19 cellular contexts compared by ENCODE assay signal in genomic region chrX:48997865-48998264, GRCh38. TPM values are rescaled to one million over a fixed set of nuclear protein-coding genes. Genes with fewer than 3 reads are reported as not detected.
DNase-seq lines count a peak whose midpoint lies in the region; ATAC-seq, FAIRE-seq and TF ChIP-seq lines count a peak whose summit lies in the region.
"Had no signal": no experiment of that assay in that cellular context is flagged by ENCODE, and none has a peak within 500 bp of the region (broad histone marks: within the 10 kb centered on the region; RNA-seq: fewer than 3 reads in every experiment).

No MANE protein-coding gene starts in this region.

- no TSS peak for BruUV-seq in HepG2 (replicated peaks; lab: Mats Ljungman, UMichigan)

- peaks cover 7% of the 10 kb centered on the region for H3K79me2 ChIP-seq in HepG2 (ENCODE audit: insufficient read depth, low read length)

- H3K36me3 ChIP-seq in HepG2 (replicated peaks in 1 of 2; ENCODE audit: control insufficient read depth in 1 of 2, insufficient read depth in 2 of 2, low read length in 2 of 2) (peaks cover 3 to 17% of the 10 kb centered on the region in 2 experiments; a peak in 2 of 5 replicates), right lobe of liver (peaks cover 0 to 5% (median 0%) of the 10 kb centered on the region in 4 donors)

- TF ChIP-seq CTCF in HepG2 (CRISPR knock-in tag; IDR thresholded peaks at IDR 0.05) (no peak), right lobe of liver (IDR thresholded peaks at IDR 0.05) (no peak), glutamatergic neuron (IDR thresholded peaks at IDR 0.05; ENCODE audit: partially characterized antibody, unreplicated experiment) (no peak), WTC11 (IDR thresholded peaks at IDR 0.05) (no peak)

- H3K27me3 ChIP-seq in HepG2 (ENCODE audit: control insufficient read depth in 1 of 2, insufficient read depth in 2 of 2, low read length in 2 of 2) (no peaks in the 10 kb centered on the region), right lobe of liver (no peaks in the 10 kb centered on the region)

- H3K9ac ChIP-seq in HepG2 (ENCODE audit: insufficient read depth, low read depth, low read length): no peak overlapping the region

- no peaks in the 10 kb centered on the region for H4K20me1 ChIP-seq in HepG2 (ENCODE audit: insufficient read depth, low read length)

- H3K27ac Mint-ChIP-seq in activated T-helper 1 cell treated with anti-CD3 and anti-CD28 coated beads, Interleukin-12 subunit alpha, Interleukin-12 subunit beta, Interleukin-2, Interleukin-4 antibody, amounts not matched to agents 30 ng/mL and 10 ng/mL and 1 ng/mL, durations not matched to agents 14 hours and 24 hours and 36 hours: peak overlapping the region; percentile 68
- peak overlapping the region; percentile 55 for H3K27ac Mint-ChIP-seq in glutamatergic neuron (ENCODE audit: unreplicated experiment)
- no peak overlapping the region for H3K27ac Mint-ChIP-seq in WTC11

- H3K27ac ChIP-seq in HepG2 (ENCODE audit: extremely low read length, insufficient read depth, low read length) (no peak overlapping the region), right lobe of liver (no peak overlapping the region)
- H3K27ac ChIP-seq: C4-2B had no signal

- no peak for TF ChIP-seq RAD21 in HepG2 (CRISPR knock-in tag; IDR thresholded peaks at IDR 0.05)

- no peak overlapping the region for H2AFZ ChIP-seq in HepG2 (ENCODE audit: low read length)

- H3K4me1 ChIP-seq in HepG2 (ENCODE audit: insufficient read depth, low read length) (peaks cover 10% of the 10 kb centered on the region), right lobe of liver (no peaks in the 10 kb centered on the region)

- no peak overlapping the region for H3K4me3 Mint-ChIP-seq in activated T-helper 1 cell treated with anti-CD3 and anti-CD28 coated beads, Interleukin-12 subunit alpha, Interleukin-12 subunit beta, Interleukin-2, Interleukin-4 antibody, amounts not matched to agents 30 ng/mL and 10 ng/mL and 1 ng/mL, durations not matched to agents 14 hours and 24 hours and 36 hours
- H3K4me3 Mint-ChIP-seq in glutamatergic neuron (ENCODE audit: unreplicated experiment) (peak overlapping the region; percentile 30), WTC11 (no peak overlapping the region)

- H3K9me3 ChIP-seq in HepG2 (ENCODE audit: low read length): no peaks in the 10 kb centered on the region
- no peaks in the 10 kb centered on the region for H3K9me3 ChIP-seq in right lobe of liver

- H3K4me1 Mint-ChIP-seq in activated T-helper 1 cell treated with anti-CD3 and anti-CD28 coated beads, Interleukin-12 subunit alpha, Interleukin-12 subunit beta, Interleukin-2, Interleukin-4 antibody, amounts not matched to agents 30 ng/mL and 10 ng/mL and 1 ng/mL, durations not matched to agents 14 hours and 24 hours and 36 hours (ENCODE audit: low read depth): peaks cover 37% of the 10 kb centered on the region
- H3K4me1 Mint-ChIP-seq in glutamatergic neuron (ENCODE audit: low read depth, unreplicated experiment) (peaks cover 5% of the 10 kb centered on the region), WTC11 (peaks cover 6% of the 10 kb centered on the region; the same call in 1 of the 2 replicates)

- TF ChIP-seq POLR2A in HepG2 (IDR thresholded peaks at IDR 0.05; ENCODE audit: insufficient read depth in 1 of 2, low read depth in 2 of 2, low read length in 2 of 2) (no peak), right lobe of liver (IDR thresholded peaks at IDR 0.05) (no peak)

- TF ChIP-seq EP300 in HepG2 (IDR thresholded peaks at IDR 0.05; ENCODE audit: low read depth in 2 of 2, low read length in 2 of 2) (no peak), HepG2 (CRISPR knock-in tag; IDR thresholded peaks at IDR 0.05; ENCODE audit: borderline replicate concordance) (no peak)

- POLR2A ChIA-PET in HepG2 (lab: Yijun Ruan, JAX) (no interaction called here), WTC11 (lab: Charles Lee) (no interaction called here)

- no peak for ATAC-seq in HepG2
- ATAC-seq in right lobe of liver: no peak
- no peak for ATAC-seq in GM18870 (IDR thresholded peaks at IDR 0.05; ENCODE audit: unreplicated experiment)
- ATAC-seq in HG03135 (IDR thresholded peaks at IDR 0.05; ENCODE audit: unreplicated experiment): no peak
- no peak for ATAC-seq in WTC11
- ATAC-seq: PC-3 had no signal

- 82% methylated on average over 1 of the region's 1 CpG for WGBS in HepG2 (ENCODE audit: low lambda C conversion rate)
- WGBS in right lobe of liver (ENCODE audit: insufficient coverage, low coverage, low lambda C conversion rate, missing lambda C conversion rate): 27% methylated on average over 1 of the region's 1 CpG

- FAIRE-seq in HepG2 (lab: Jason Lieb, UNC): no peak
- FAIRE-seq: H54 had no signal

- H3K9me3 Mint-ChIP-seq in activated T-helper 1 cell treated with anti-CD3 and anti-CD28 coated beads, Interleukin-12 subunit alpha, Interleukin-12 subunit beta, Interleukin-2, Interleukin-4 antibody, amounts not matched to agents 30 ng/mL and 10 ng/mL and 1 ng/mL, durations not matched to agents 14 hours and 24 hours and 36 hours: no peaks in the 10 kb centered on the region
- H3K9me3 Mint-ChIP-seq in glutamatergic neuron (ENCODE audit: unreplicated experiment): peaks cover 1% of the 10 kb centered on the region
- H3K9me3 Mint-ChIP-seq in WTC11: no peaks in the 10 kb centered on the region

- DNase-seq in HepG2 (ENCODE audit: low spot score) (no peak), right lobe of liver (no peak), glutamatergic neuron (no peak), WTC11 (ENCODE audit: low spot score) (no peak)
- DNase-seq in activated T-helper 1 cell treated with anti-CD3 and anti-CD28 coated beads, Interleukin-12 subunit alpha, Interleukin-12 subunit beta, Interleukin-2, Interleukin-4 antibody, amounts not matched to agents 30 ng/mL and 10 ng/mL and 1 ng/mL, durations not matched to agents 14 hours and 24 hours and 36 hours (ENCODE audit: low spot score): no peak
- DNase-seq: AML-193, DMS79 treated with DMSO at 0.1 percent for 48 hours, KG1, NCI-H1417 treated with DMSO at 0.1 percent for 48 hours, NCI-H187 treated with DMSO at 0.1 percent for 48 hours, NCI-H2227 treated with DMSO at 0.1 percent for 48 hours, NCI-H524 treated with DMSO at 0.1 percent for 48 hours, PC-3, RPMI8226, SIG-M5 had no signal

- in situ Hi-C loops in HepG2 (cut with HindIII; ENCODE audit: extremely low pct_ligation_motif_present, low pct_unique_long_range_greater_than_20kb): no loop called here

- H3K4me2 ChIP-seq in HepG2 (ENCODE audit: low read depth, low read length): no peak overlapping the region

- no peaks in the 10 kb centered on the region for H3K27me3 Mint-ChIP-seq in activated T-helper 1 cell treated with anti-CD3 and anti-CD28 coated beads, Interleukin-12 subunit alpha, Interleukin-12 subunit beta, Interleukin-2, Interleukin-4 antibody, amounts not matched to agents 30 ng/mL and 10 ng/mL and 1 ng/mL, durations not matched to agents 14 hours and 24 hours and 36 hours (ENCODE audit: insufficient read depth)
- peaks cover 1% of the 10 kb centered on the region for H3K27me3 Mint-ChIP-seq in glutamatergic neuron (ENCODE audit: unreplicated experiment)
- no peaks in the 10 kb centered on the region for H3K27me3 Mint-ChIP-seq in WTC11 (ENCODE audit: low read depth)

- CTCF ChIA-PET in HepG2 (lab: Yijun Ruan, JAX; ENCODE audit: low intra/inter-chr PET ratio, low total read pairs) (no interaction called here), WTC11 (lab: Charles Lee) (no interaction called here)

- H3K4me3 ChIP-seq in HepG2 (replicated peaks in 1 of 3; ENCODE audit: insufficient read depth in 1 of 3, low read depth in 2 of 3, low read length in 3 of 3) (no peak overlapping the region), right lobe of liver (no peak overlapping the region)

- H3K36me3 Mint-ChIP-seq in activated T-helper 1 cell treated with anti-CD3 and anti-CD28 coated beads, Interleukin-12 subunit alpha, Interleukin-12 subunit beta, Interleukin-2, Interleukin-4 antibody, amounts not matched to agents 30 ng/mL and 10 ng/mL and 1 ng/mL, durations not matched to agents 14 hours and 24 hours and 36 hours (ENCODE audit: low read depth): peaks cover 46% of the 10 kb centered on the region
- no peaks in the 10 kb centered on the region for H3K36me3 Mint-ChIP-seq in glutamatergic neuron (ENCODE audit: unreplicated experiment)
- H3K36me3 Mint-ChIP-seq in WTC11: peaks cover 45% of the 10 kb centered on the region

- intact Hi-C loops in HepG2 (cut with micrococcal nuclease; ENCODE audit: unreplicated experiment): no loop called here
- intact Hi-C loops in right lobe of liver (cut with DNase I): no loop called here
- intact Hi-C loops in activated T-helper 1 cell treated with anti-CD3 and anti-CD28 coated beads, Interleukin-12 subunit alpha, Interleukin-12 subunit beta, Interleukin-2, Interleukin-4 antibody, amounts not matched to agents 30 ng/mL and 10 ng/mL and 1 ng/mL, durations not matched to agents 14 hours and 24 hours and 36 hours (cut with micrococcal nuclease): no loop called here

RNA-seq across cellular contexts. Expression of gene GRIPAP1, which starts 4.2 kb away (rescaled TPM):
- 15.0 and 16.1 TPM in 2 replicates for total RNA-seq in HepG2 (2016; rRNA removed; fragmentation: Illumina TruSeq; extraction: Trizol)
- 1.7 and 2.0 TPM in 2 replicates for total RNA-seq in HepG2 (2016; cell fraction: cytosol; rRNA removed; fragmentation: Illumina TruSeq; extraction: Trizol; ENCODE audit: low read depth)
- 14.6 and 16.4 TPM in 2 replicates for total RNA-seq in HepG2 (2016; cell fraction: insoluble cytoplasmic fraction; rRNA removed; fragmentation: Illumina TruSeq; extraction: Trizol)
- 3.5 and 4.0 TPM in 2 replicates for total RNA-seq in HepG2 (2016; cell fraction: membrane; rRNA removed; fragmentation: Illumina TruSeq; extraction: Trizol)
- 12.0 and 14.5 TPM in 2 replicates for total RNA-seq in HepG2 (2016; cell fraction: nucleus; rRNA removed; fragmentation: Illumina TruSeq; extraction: Trizol)
- polyA plus RNA-seq in HepG2 (2011; rRNA removed): 22.6 and 24.7 TPM in 2 replicates
- polyA plus RNA-seq in HepG2 (2011; cell fraction: cytosol; rRNA removed): 12.3 and 13.1 TPM in 2 replicates
- polyA plus RNA-seq in HepG2 (2011; cell fraction: nucleus; rRNA removed): 95.2 and 107 TPM in 2 replicates
- polyA plus RNA-seq in HepG2 (2012): 19.3 and 22.4 TPM in 2 replicates
- polyA plus RNA-seq in HepG2 (2016; cell fraction: cytosol; fragmentation: Illumina TruSeq; extraction: Trizol; ENCODE audit: low read depth): 0.53 and 0.80 TPM in 2 replicates
- 16.6 and 18.3 TPM in 2 replicates for polyA plus RNA-seq in HepG2 (2016; cell fraction: insoluble cytoplasmic fraction; fragmentation: Illumina TruSeq; extraction: Trizol; ENCODE audit: low read depth)
- 1.8 and 1.9 TPM in 2 replicates for polyA plus RNA-seq in HepG2 (2016; cell fraction: membrane; fragmentation: Illumina TruSeq; extraction: Trizol; ENCODE audit: low read depth)
- polyA plus RNA-seq in HepG2 (2016; cell fraction: nucleus; fragmentation: Illumina TruSeq; extraction: Trizol; ENCODE audit: insufficient read depth, low read depth): 42.4 and 61.4 TPM in 2 replicates
- polyA minus RNA-seq in HepG2 (2011; rRNA and poly(A)+ RNA removed; ENCODE audit: low replicate concordance): 11.0 and 38.4 TPM in 2 replicates
- polyA minus RNA-seq in HepG2 (2011; cell fraction: cytosol; rRNA and poly(A)+ RNA removed): 5.4 and 5.6 TPM in 2 replicates
- polyA minus RNA-seq in HepG2 (2011; cell fraction: nucleus; rRNA and poly(A)+ RNA removed): 19.6 and 21.1 TPM in 2 replicates
- total RNA-seq in right lobe of liver: 10 to 100 TPM; 15.3 to 32.1 (median 22.0) TPM
- total RNA-seq in activated T-helper 1 cell treated with anti-CD3 and anti-CD28 coated beads, Interleukin-12 subunit alpha, Interleukin-12 subunit beta, Interleukin-2, Interleukin-4 antibody, amounts not matched to agents 30 ng/mL and 10 ng/mL and 1 ng/mL, durations not matched to agents 14 hours and 24 hours and 36 hours: 85.8 and 89.2 TPM in 2 replicates
- 129 TPM for total RNA-seq in glutamatergic neuron (ENCODE audit: unreplicated experiment)
- 60.0 to 70.7 TPM (median 60.9 TPM) in 3 replicates for total RNA-seq in WTC11 (2021)

RNA-seq across cellular contexts. Expression of gene KCND1, which starts 26.2 kb away (rescaled TPM):
- total RNA-seq in HepG2 (2016; rRNA removed; fragmentation: Illumina TruSeq; extraction: Trizol): 0.07 TPM in 1 of 2 replicates, not detected in the other
- not detected in 2 replicates for total RNA-seq in HepG2 (2016; cell fraction: cytosol; rRNA removed; fragmentation: Illumina TruSeq; extraction: Trizol; ENCODE audit: low read depth)
- total RNA-seq in HepG2 (2016; cell fraction: insoluble cytoplasmic fraction; rRNA removed; fragmentation: Illumina TruSeq; extraction: Trizol): 0.04 TPM in 1 of 2 replicates, not detected in the other
- not detected in 2 replicates for total RNA-seq in HepG2 (2016; cell fraction: membrane; rRNA removed; fragmentation: Illumina TruSeq; extraction: Trizol)
- total RNA-seq in HepG2 (2016; cell fraction: nucleus; rRNA removed; fragmentation: Illumina TruSeq; extraction: Trizol): 0.09 TPM in 1 of 2 replicates, not detected in the other
- polyA plus RNA-seq in HepG2 (2011; rRNA removed): 0.30 and 1.1 TPM in 2 replicates
- 0.08 and 0.10 TPM in 2 replicates for polyA plus RNA-seq in HepG2 (2011; cell fraction: cytosol; rRNA removed)
- polyA plus RNA-seq in HepG2 (2011; cell fraction: nucleus; rRNA removed): 4.7 and 7.7 TPM in 2 replicates
- 0.68 and 1.8 TPM in 2 replicates for polyA plus RNA-seq in HepG2 (2012)
- polyA plus RNA-seq in HepG2 (2016; cell fraction: cytosol; fragmentation: Illumina TruSeq; extraction: Trizol; ENCODE audit: low read depth): 0.02 TPM in 1 of 2 replicates, not detected in the other
- polyA plus RNA-seq in HepG2 (2016; cell fraction: insoluble cytoplasmic fraction; fragmentation: Illumina TruSeq; extraction: Trizol; ENCODE audit: low read depth): 0.04 TPM in 1 of 2 replicates, not detected in the other
- polyA plus RNA-seq in HepG2 (2016; cell fraction: membrane; fragmentation: Illumina TruSeq; extraction: Trizol; ENCODE audit: low read depth): not detected in 2 replicates
- polyA plus RNA-seq in HepG2 (2016; cell fraction: nucleus; fragmentation: Illumina TruSeq; extraction: Trizol; ENCODE audit: insufficient read depth, low read depth): 0.56 and 0.63 TPM in 2 replicates
- 0.40 and 0.68 TPM in 2 replicates for polyA minus RNA-seq in HepG2 (2011; rRNA and poly(A)+ RNA removed; ENCODE audit: low replicate concordance)
- not detected in 2 replicates for polyA minus RNA-seq in HepG2 (2011; cell fraction: cytosol; rRNA and poly(A)+ RNA removed)
- polyA minus RNA-seq in HepG2 (2011; cell fraction: nucleus; rRNA and poly(A)+ RNA removed): 0.52 and 0.87 TPM in 2 replicates
- total RNA-seq in right lobe of liver: 1 to 10 TPM in 1 of 6 experiments, under 1 TPM in 5; 0.31 to 1.2 (median 0.46) TPM
- total RNA-seq in activated T-helper 1 cell treated with anti-CD3 and anti-CD28 coated beads, Interleukin-12 subunit alpha, Interleukin-12 subunit beta, Interleukin-2, Interleukin-4 antibody, amounts not matched to agents 30 ng/mL and 10 ng/mL and 1 ng/mL, durations not matched to agents 14 hours and 24 hours and 36 hours: 3.3 and 4.0 TPM in 2 replicates
- 7.2 TPM for total RNA-seq in glutamatergic neuron (ENCODE audit: unreplicated experiment)
- 4.9 to 5.4 TPM (median 5.2 TPM) in 3 replicates for total RNA-seq in WTC11 (2021)

RNA-seq across cellular contexts. Expression of gene OTUD5, which starts 40.5 kb away (rescaled TPM):
- total RNA-seq in HepG2 (2016; rRNA removed; fragmentation: Illumina TruSeq; extraction: Trizol) (16.9 and 18.4 TPM in 2 replicates), right lobe of liver (10 to 100 TPM; 14.4 to 24.1 (median 21.6) TPM), glutamatergic neuron (ENCODE audit: unreplicated experiment) (68.3 TPM), WTC11 (2021) (50.9 to 52.6 TPM (median 51.1 TPM) in 3 replicates)
- total RNA-seq in HepG2 (2016; cell fraction: cytosol; rRNA removed; fragmentation: Illumina TruSeq; extraction: Trizol; ENCODE audit: low read depth): 7.3 and 7.9 TPM in 2 replicates
- total RNA-seq in HepG2 (2016; cell fraction: insoluble cytoplasmic fraction; rRNA removed; fragmentation: Illumina TruSeq; extraction: Trizol): 15.3 and 18.1 TPM in 2 replicates
- 13.3 and 13.6 TPM in 2 replicates for total RNA-seq in HepG2 (2016; cell fraction: membrane; rRNA removed; fragmentation: Illumina TruSeq; extraction: Trizol)
- total RNA-seq in HepG2 (2016; cell fraction: nucleus; rRNA removed; fragmentation: Illumina TruSeq; extraction: Trizol): 11.1 and 13.9 TPM in 2 replicates
- polyA plus RNA-seq in HepG2 (2011; rRNA removed): 42.2 and 44.8 TPM in 2 replicates
- polyA plus RNA-seq in HepG2 (2011; cell fraction: cytosol; rRNA removed): 29.5 and 29.7 TPM in 2 replicates
- polyA plus RNA-seq in HepG2 (2011; cell fraction: nucleus; rRNA removed): 74.0 and 78.6 TPM in 2 replicates
- polyA plus RNA-seq in HepG2 (2012): 30.8 and 34.7 TPM in 2 replicates
- polyA plus RNA-seq in HepG2 (2016; cell fraction: cytosol; fragmentation: Illumina TruSeq; extraction: Trizol; ENCODE audit: low read depth): 14.5 and 15.7 TPM in 2 replicates
- polyA plus RNA-seq in HepG2 (2016; cell fraction: insoluble cytoplasmic fraction; fragmentation: Illumina TruSeq; extraction: Trizol; ENCODE audit: low read depth): 20.0 and 25.8 TPM in 2 replicates
- 18.9 and 22.2 TPM in 2 replicates for polyA plus RNA-seq in HepG2 (2016; cell fraction: membrane; fragmentation: Illumina TruSeq; extraction: Trizol; ENCODE audit: low read depth)
- 32.8 and 33.6 TPM in 2 replicates for polyA plus RNA-seq in HepG2 (2016; cell fraction: nucleus; fragmentation: Illumina TruSeq; extraction: Trizol; ENCODE audit: insufficient read depth, low read depth)
- 40.8 and 110 TPM in 2 replicates for polyA minus RNA-seq in HepG2 (2011; rRNA and poly(A)+ RNA removed; ENCODE audit: low replicate concordance)
- polyA minus RNA-seq in HepG2 (2011; cell fraction: cytosol; rRNA and poly(A)+ RNA removed): 20.0 and 21.9 TPM in 2 replicates
- 14.8 and 17.9 TPM in 2 replicates for polyA minus RNA-seq in HepG2 (2011; cell fraction: nucleus; rRNA and poly(A)+ RNA removed)
- 84.1 and 84.8 TPM in 2 replicates for total RNA-seq in activated T-helper 1 cell treated with anti-CD3 and anti-CD28 coated beads, Interleukin-12 subunit alpha, Interleukin-12 subunit beta, Interleukin-2, Interleukin-4 antibody, amounts not matched to agents 30 ng/mL and 10 ng/mL and 1 ng/mL, durations not matched to agents 14 hours and 24 hours and 36 hours

RNA-seq across cellular contexts. Expression of gene TFE3, which starts 45.3 kb away (rescaled TPM):
- 8.8 and 12.3 TPM in 2 replicates for total RNA-seq in HepG2 (2016; rRNA removed; fragmentation: Illumina TruSeq; extraction: Trizol)
- 7.1 and 7.8 TPM in 2 replicates for total RNA-seq in HepG2 (2016; cell fraction: cytosol; rRNA removed; fragmentation: Illumina TruSeq; extraction: Trizol; ENCODE audit: low read depth)
- total RNA-seq in HepG2 (2016; cell fraction: insoluble cytoplasmic fraction; rRNA removed; fragmentation: Illumina TruSeq; extraction: Trizol): 7.3 and 11.4 TPM in 2 replicates
- 19.2 and 21.8 TPM in 2 replicates for total RNA-seq in HepG2 (2016; cell fraction: membrane; rRNA removed; fragmentation: Illumina TruSeq; extraction: Trizol)
- total RNA-seq in HepG2 (2016; cell fraction: nucleus; rRNA removed; fragmentation: Illumina TruSeq; extraction: Trizol): 7.7 and 10.3 TPM in 2 replicates
- 8.3 and 13.1 TPM in 2 replicates for polyA plus RNA-seq in HepG2 (2011; rRNA removed)
- polyA plus RNA-seq in HepG2 (2011; cell fraction: cytosol; rRNA removed): 7.3 and 11.0 TPM in 2 replicates
- 18.5 and 24.4 TPM in 2 replicates for polyA plus RNA-seq in HepG2 (2011; cell fraction: nucleus; rRNA removed)
- polyA plus RNA-seq in HepG2 (2012): 13.3 and 22.4 TPM in 2 replicates
- polyA plus RNA-seq in HepG2 (2016; cell fraction: cytosol; fragmentation: Illumina TruSeq; extraction: Trizol; ENCODE audit: low read depth): 12.4 and 13.7 TPM in 2 replicates
- 17.3 and 24.4 TPM in 2 replicates for polyA plus RNA-seq in HepG2 (2016; cell fraction: insoluble cytoplasmic fraction; fragmentation: Illumina TruSeq; extraction: Trizol; ENCODE audit: low read depth)
- 30.6 and 31.9 TPM in 2 replicates for polyA plus RNA-seq in HepG2 (2016; cell fraction: membrane; fragmentation: Illumina TruSeq; extraction: Trizol; ENCODE audit: low read depth)
- 31.0 and 32.9 TPM in 2 replicates for polyA plus RNA-seq in HepG2 (2016; cell fraction: nucleus; fragmentation: Illumina TruSeq; extraction: Trizol; ENCODE audit: insufficient read depth, low read depth)
- polyA minus RNA-seq in HepG2 (2011; rRNA and poly(A)+ RNA removed; ENCODE audit: low replicate concordance): 19.4 and 40.0 TPM in 2 replicates
- polyA minus RNA-seq in HepG2 (2011; cell fraction: cytosol; rRNA and poly(A)+ RNA removed): 13.7 and 14.2 TPM in 2 replicates
- 12.0 and 14.9 TPM in 2 replicates for polyA minus RNA-seq in HepG2 (2011; cell fraction: nucleus; rRNA and poly(A)+ RNA removed)
- 10 to 100 TPM; 14.9 to 43.3 (median 23.3) TPM for total RNA-seq in right lobe of liver
- 34.4 and 37.0 TPM in 2 replicates for total RNA-seq in activated T-helper 1 cell treated with anti-CD3 and anti-CD28 coated beads, Interleukin-12 subunit alpha, Interleukin-12 subunit beta, Interleukin-2, Interleukin-4 antibody, amounts not matched to agents 30 ng/mL and 10 ng/mL and 1 ng/mL, durations not matched to agents 14 hours and 24 hours and 36 hours
- 39.8 TPM for total RNA-seq in glutamatergic neuron (ENCODE audit: unreplicated experiment)
- total RNA-seq in WTC11 (2021): 46.4 to 51.2 TPM (median 50.0 TPM) in 3 replicates
